In the genomic region with DNA sequence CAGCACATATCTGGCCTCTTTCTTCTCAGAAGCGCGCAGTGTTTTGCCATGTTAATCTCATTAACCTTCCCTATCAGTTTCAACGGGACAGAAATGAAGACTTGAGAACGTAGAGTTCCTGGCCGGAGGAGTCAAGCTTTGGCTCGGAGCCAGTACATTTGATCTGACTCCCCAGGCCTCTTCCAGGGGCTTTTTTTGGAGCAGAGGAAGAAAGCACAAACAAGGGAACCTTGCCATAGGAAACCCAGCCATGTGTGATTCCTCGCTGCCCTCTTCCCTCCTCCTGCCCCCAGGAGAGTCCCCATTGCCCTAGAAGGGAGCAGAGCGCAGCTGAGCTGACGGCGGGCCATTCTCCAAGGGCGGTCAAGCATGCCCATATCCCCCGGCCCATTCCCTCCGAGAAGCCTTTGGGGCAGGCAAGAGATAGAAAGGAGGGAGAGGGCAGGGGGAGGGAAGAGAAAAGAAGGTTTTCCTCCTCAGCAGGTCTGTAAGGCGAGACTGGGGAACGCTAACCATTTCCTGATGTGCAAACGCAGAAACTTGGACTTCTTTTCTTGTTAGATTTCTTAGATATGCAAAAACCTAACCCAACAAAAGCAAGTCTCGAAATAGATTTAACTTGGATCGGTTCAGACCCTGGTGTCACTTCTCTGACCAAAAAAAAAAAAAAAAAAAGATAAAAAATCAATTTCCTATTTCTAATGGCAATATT, we compare ENCODE assay signal across 15 cellular contexts.
DNase-seq lines count a peak whose midpoint lies in the region; TF ChIP-seq lines count a peak whose summit lies in the region.
"Had no signal": no experiment of that assay in that cellular context is flagged by ENCODE, and none has a peak within 500 bp of the region (broad histone marks: within the 10 kb centered on the region; RNA-seq: fewer than 3 reads in every experiment).

No MANE protein-coding gene starts in this region.

- TF ChIP-seq CTCF in epithelial cell of proximal tubule (conservative IDR thresholded peaks at IDR 0.05; ENCODE audit: low read depth, low read length) (no peak), neural crest cell (conservative IDR thresholded peaks at IDR 0.05) (no peak), thyroid gland (IDR thresholded peaks at IDR 0.05) (no peak)

- intact Hi-C loops in thyroid gland (cut with DNase I), result no loop called here

- H3K9me3 Mint-ChIP-seq in neural crest cell, result no peaks in the 10 kb centered on the region

- no peaks in the 10 kb centered on the region for H3K27me3 ChIP-seq in thyroid gland

- WGBS in thyroid gland, 2 donors, result 19 to 22% methylated on average over 18 of the region's 18 CpGs

- no peaks in the 10 kb centered on the region for H3K36me3 ChIP-seq in thyroid gland

- peak overlapping the region; percentile 76 for H3K27ac Mint-ChIP-seq in neural crest cell (ENCODE audit: unreplicated experiment)

- H3K4me1 Mint-ChIP-seq in neural crest cell, result peaks cover 66% of the 10 kb centered on the region

- H3K4me3 Mint-ChIP-seq in neural crest cell, result peak overlapping the region; percentile 72

- no peaks in the 10 kb centered on the region for H3K4me1 ChIP-seq in thyroid gland

- TF ChIP-seq POLR2A in thyroid gland (IDR thresholded peaks at IDR 0.05), result no peak

- no peaks in the 10 kb centered on the region for H3K36me3 Mint-ChIP-seq in neural crest cell (ENCODE audit: low read depth)

- H3K4me3 ChIP-seq in epithelial cell of proximal tubule (ENCODE audit: low read depth, low read length) (peak overlapping the region; percentile 36), thyroid gland (replicated peaks in 1 of 3) (no peak overlapping the region)

- no peaks in the 10 kb centered on the region for H3K27me3 Mint-ChIP-seq in neural crest cell (ENCODE audit: low read depth)

- DNase-seq in DMS 273 (lab: John Stamatoyannopoulos, UW; ENCODE audit: unreplicated experiment) (peak; percentile 1), DMS 273 treated with DMSO at 0.1 percent for 48 hours (lab: John Stamatoyannopoulos, UW) (no peak), epithelial cell of proximal tubule (ENCODE audit: low read depth) (peak; percentile 59), neural crest cell (ENCODE audit: low read depth, low spot score) (peak; percentile 52), thyroid gland (peak; percentile 4 to 16), NCI-H524 treated with DMSO at 0.1 percent for 48 hours (lab: John Stamatoyannopoulos, UW) (no peak), NCI-H446 treated with DMSO at 0.1 percent for 48 hours (lab: John Stamatoyannopoulos, UW) (no peak)
- DNase-seq in stimulated activated CD4-positive, alpha-beta T cell treated with anti-CD3 and anti-CD28 coated beads, Interleukin-2, amount 100 ng/mL, for 48 hours, result no peak
- DNase-seq: activated CD4-positive, alpha-beta T cell treated with anti-CD3 and anti-CD28 coated beads, Interleukin-2, amount 50 U/mL, for 4 hours; activated gamma-delta T cell; KG1; NCI-H1436; NCI-H526 treated with DMSO at 0.1 percent for 48 hours had no signal

- H3K27ac ChIP-seq in thyroid gland, result no peak overlapping the region
- H3K27ac ChIP-seq: 22Rv1, epithelial cell of prostate had no signal

- H3K9me3 ChIP-seq in thyroid gland, result no peaks in the 10 kb centered on the region

Comparison
In these comparisons a context has a peak if more than half of its experiments do, and no peak if none do; other contexts are left out.
1. DNase-seq: peak in DMS 273 (single experiment), epithelial cell of proximal tubule (single experiment), neural crest cell (single experiment) and thyroid gland (2 of 2); none in DMS 273 treated with DMSO at 0.1 percent for 48 hours (single experiment), NCI-H524 treated with DMSO at 0.1 percent for 48 hours (single experiment), stimulated activated CD4-positive, alpha-beta T cell treated with anti-CD3 and anti-CD28 coated beads, Interleukin-2, amount 100 ng/mL, for 48 hours (0 of 2) and NCI-H446 treated with DMSO at 0.1 percent for 48 hours (single experiment).